ENCODE assay signal across 1 cellular context in the genomic region with DNA sequence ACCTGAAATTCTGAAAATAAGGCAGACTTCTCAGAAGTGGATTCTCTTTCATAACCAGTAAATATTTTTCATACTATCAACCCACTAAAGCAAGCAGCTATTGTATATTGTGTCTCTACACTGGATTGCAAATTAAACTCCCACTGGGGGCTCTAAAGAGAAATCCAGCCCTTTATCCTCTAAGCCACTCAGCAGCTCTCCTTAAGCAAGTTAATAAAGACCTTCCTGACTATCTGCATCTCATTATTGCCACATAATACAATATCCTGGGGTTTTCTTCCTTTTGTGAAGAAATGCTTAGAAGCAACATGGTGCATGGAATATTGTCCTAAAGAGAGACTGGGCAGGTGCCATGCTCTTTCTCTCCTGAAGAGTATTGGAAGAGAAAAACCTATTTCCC.
TF ChIP-seq lines count a peak whose summit lies in the region.

No MANE protein-coding gene starts in this region.

TF ChIP-seq in IMR-90, 13 proteins besides CTCF, POLR2A, EP300 and RAD21 (continued from another document):
- TF ChIP-seq NFE2L2 (IDR thresholded peaks at IDR 0.05; ENCODE audit: low read depth, low read length) (no peak), MXI1 (IDR thresholded peaks at IDR 0.05; ENCODE audit: borderline replicate concordance, low read depth, low read length) (no peak), BHLHE40 (IDR thresholded peaks at IDR 0.05; ENCODE audit: low read depth, low read length) (no peak), SMC3 (IDR thresholded peaks at IDR 0.05; ENCODE audit: low read depth, low read length) (no peak), RFX5 (IDR thresholded peaks at IDR 0.05; ENCODE audit: low read depth, low read length) (no peak), RCOR1 (IDR thresholded peaks at IDR 0.05; ENCODE audit: insufficient replicate concordance, low read length) (no peak), MAZ (IDR thresholded peaks at IDR 0.05; ENCODE audit: borderline replicate concordance, low read depth, low read length) (no peak)
- TF ChIP-seq, protein P1, sequence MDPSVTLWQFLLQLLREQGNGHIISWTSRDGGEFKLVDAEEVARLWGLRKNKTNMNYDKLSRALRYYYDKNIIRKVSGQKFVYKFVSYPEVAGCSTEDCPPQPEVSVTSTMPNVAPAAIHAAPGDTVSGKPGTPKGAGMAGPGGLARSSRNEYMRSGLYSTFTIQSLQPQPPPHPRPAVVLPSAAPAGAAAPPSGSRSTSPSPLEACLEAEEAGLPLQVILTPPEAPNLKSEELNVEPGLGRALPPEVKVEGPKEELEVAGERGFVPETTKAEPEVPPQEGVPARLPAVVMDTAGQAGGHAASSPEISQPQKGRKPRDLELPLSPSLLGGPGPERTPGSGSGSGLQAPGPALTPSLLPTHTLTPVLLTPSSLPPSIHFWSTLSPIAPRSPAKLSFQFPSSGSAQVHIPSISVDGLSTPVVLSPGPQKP (IDR thresholded peaks at IDR 0.05; ENCODE audit: borderline replicate concordance, low read depth, low read length): no peak
